8 cellular contexts compared by ENCODE assay signal in genomic region chrX:7088968-7089615, GRCh38. TPM values are rescaled to one million over a fixed set of nuclear protein-coding genes. Genes with fewer than 3 reads are reported as not detected.
DNase-seq lines count a peak whose midpoint lies in the region; ATAC-seq and TF ChIP-seq lines count a peak whose summit lies in the region.

No MANE protein-coding gene starts in this region.

- H3K4me1 ChIP-seq in thymus (ENCODE audit: control insufficient read depth, insufficient read depth, low read length), result peaks cover 25% of the 10 kb centered on the region

- peaks cover 5% of the 10 kb centered on the region for H3K36me3 Mint-ChIP-seq in central memory CD8-positive, alpha-beta T cell (ENCODE audit: insufficient read depth)

- peaks cover 34% of the 10 kb centered on the region for H3K4me1 Mint-ChIP-seq in central memory CD8-positive, alpha-beta T cell

- no peak overlapping the region for H3K4me3 Mint-ChIP-seq in central memory CD8-positive, alpha-beta T cell

- 11% methylated on average over 8 of the region's 8 CpGs for WGBS in thymus

- peak; percentile 28 for TF ChIP-seq CTCF in GM20000 (IDR thresholded peaks at IDR 0.05; ENCODE audit: extremely low read depth, missing control alignments)

- H3K27me3 ChIP-seq in thymus (ENCODE audit: control insufficient read depth, insufficient read depth), result no peaks in the 10 kb centered on the region

- peak overlapping the region; percentile 83 for H3K27ac ChIP-seq in thymus (ENCODE audit: low read depth)

- DNase-seq in D341Med (ENCODE audit: low spot score) (peak; percentile 60), GM20000 (ENCODE audit: low spot score) (peak; percentile 12), NCI-H69 (lab: John Stamatoyannopoulos, UW) (peak; percentile 41), GM03348 (ENCODE audit: low spot score) (no peak), amygdala (lab: John Stamatoyannopoulos, UW) (no peak), NCI-H345 treated with DMSO at 0.1 percent for 48 hours (lab: John Stamatoyannopoulos, UW; ENCODE audit: unreplicated experiment) (no peak)
- no peak for DNase-seq in central memory CD8-positive, alpha-beta T cell (ENCODE audit: low spot score in 2 of 2)

- no peaks in the 10 kb centered on the region for H3K36me3 ChIP-seq in thymus (ENCODE audit: control insufficient read depth, insufficient read depth)

- no peaks in the 10 kb centered on the region for H3K27me3 Mint-ChIP-seq in central memory CD8-positive, alpha-beta T cell

- H3K4me3 ChIP-seq in thymus (ENCODE audit: low read length), result no peak overlapping the region

- H3K9me3 ChIP-seq in thymus (ENCODE audit: control insufficient read depth), result no peaks in the 10 kb centered on the region

- no peak for ATAC-seq in central memory CD8-positive, alpha-beta T cell (replicated peaks; ENCODE audit: extremely low read depth, poor library complexity, severe bottlenecking)

- H3K27ac Mint-ChIP-seq in central memory CD8-positive, alpha-beta T cell (ENCODE audit: low read depth), result peak overlapping the region; percentile 82

- H3K9me3 Mint-ChIP-seq in central memory CD8-positive, alpha-beta T cell, result no peaks in the 10 kb centered on the region

RNA-seq across cellular contexts. Expression of gene STS, which starts 58.4 kb away (rescaled TPM):
- 1.3 TPM for polyA plus RNA-seq in thymus

RNA-seq across cellular contexts. Expression of gene PUDP, which starts 58.9 kb away (rescaled TPM):
- 7.9 TPM for polyA plus RNA-seq in thymus

Comparison
In these comparisons a context has a peak if more than half of its experiments do, and no peak if none do; other contexts are left out.
1. DNase-seq: peak in D341Med (single experiment), GM20000 (single experiment) and NCI-H69 (single experiment); none in central memory CD8-positive, alpha-beta T cell (0 of 2), GM03348 (single experiment), amygdala (0 of 56) and NCI-H345 treated with DMSO at 0.1 percent for 48 hours (single experiment).